18 cellular contexts compared by ENCODE assay signal in the genomic region with DNA sequence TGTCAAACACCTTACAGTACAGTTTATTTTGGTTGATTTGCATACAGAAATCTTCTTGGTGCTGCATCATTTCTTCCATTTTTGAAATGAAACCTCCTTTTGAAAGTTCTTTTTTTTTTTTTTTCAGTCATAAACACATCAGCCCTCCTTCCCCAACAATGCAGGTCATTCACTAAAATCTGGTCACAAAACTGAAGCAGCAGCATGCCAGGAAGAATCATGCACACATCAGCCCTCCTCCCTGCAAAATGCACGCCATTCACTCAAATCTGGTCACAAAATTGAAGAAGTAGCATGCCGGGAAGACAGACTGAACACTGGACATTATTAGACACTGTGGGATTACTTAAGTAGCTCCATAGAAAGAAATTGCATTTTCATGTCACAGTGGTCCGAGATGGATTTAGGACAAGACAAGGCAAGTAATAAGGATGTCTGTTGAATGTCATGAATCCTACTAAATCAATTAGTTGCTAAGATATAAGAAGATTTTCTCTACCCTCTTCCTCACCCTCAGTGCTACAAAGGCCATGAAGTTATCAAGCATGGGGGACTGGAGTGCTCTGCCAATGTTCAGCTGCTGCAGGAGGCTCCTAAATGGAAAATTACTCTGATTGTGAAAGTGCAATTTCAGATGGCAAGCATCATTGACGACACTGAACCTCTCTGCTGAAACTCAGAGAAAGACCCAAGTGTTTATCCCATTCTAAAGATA.
"Had no signal": no experiment of that assay in that cellular context is flagged by ENCODE, and none has a peak within 500 bp of the region (broad histone marks: within the 10 kb centered on the region; RNA-seq: fewer than 3 reads in every experiment).

No MANE protein-coding gene starts in this region.

- H3K4me3 Mint-ChIP-seq: activated T-cell treated with anti-CD3 and anti-CD28 coated beads, Interleukin-2, amount 50 U/mL, for 4 hours; nephron; T-cell had no signal

- H3K9me3 Mint-ChIP-seq: activated T-cell treated with anti-CD3 and anti-CD28 coated beads, Interleukin-2, amount 50 U/mL, for 4 hours; nephron had no signal

- H3K9me3 ChIP-seq: ovary, stomach, testis, upper lobe of left lung had no signal

- H3K4me1 ChIP-seq: stomach, testis, upper lobe of left lung had no signal

- DNase-seq: activated CD4-positive, alpha-beta T cell treated with anti-CD3 and anti-CD28 coated beads, Interleukin-2, amount 50 U/mL, for 48 hours; activated CD4-positive, CD25-positive, alpha-beta regulatory T cell treated with anti-CD3 and anti-CD28 coated beads, Interleukin-2, amount 50 U/mL, for 72 hours; activated effector memory CD4-positive, alpha-beta T cell treated with Interleukin-2 at 50 U/mL for 16 hours; activated naive CD4-positive, alpha-beta T cell treated with anti-CD3 and anti-CD28 coated beads, Interleukin-2, amount 50 U/mL, for 16 hours; activated T-cell treated with anti-CD3 and anti-CD28 coated beads, Interleukin-2, amount 50 U/mL, for 4 hours; kidney glomerular epithelial cell; ovary; stimulated activated CD4-positive, alpha-beta T cell treated with anti-CD3 and anti-CD28 coated beads, Interleukin-12 subunit alpha, Interleukin-12 subunit beta, amount 100 ng/mL, for 4 hours; stimulated activated CD4-positive, alpha-beta T cell treated with anti-CD3 and anti-CD28 coated beads, Interleukin-2, amount 100 ng/mL, for 24 hours; stomach; T-cell; T1000; testis; upper lobe of left lung had no signal

- H3K4me1 Mint-ChIP-seq: nephron, T-cell had no signal

- H3K4me3 ChIP-seq: cardiac muscle cell, ovary, stomach, testis, upper lobe of left lung had no signal

- FAIRE-seq: endometrium had no signal

- H3K36me3 ChIP-seq: cardiac muscle cell, ovary, stomach, upper lobe of left lung had no signal

- H3K27ac Mint-ChIP-seq: nephron, T-cell had no signal

- H3K36me3 Mint-ChIP-seq: T-cell had no signal

- ATAC-seq: activated T-cell treated with anti-CD3 and anti-CD28 coated beads, Interleukin-2, amount 50 U/mL, for 4 hours; esophagus mucosa; T-cell had no signal

- H3K27me3 Mint-ChIP-seq: T-cell had no signal

- H3K27me3 ChIP-seq: cardiac muscle cell, ovary, stomach, testis, upper lobe of left lung had no signal

- H3K27ac ChIP-seq: cardiac muscle cell, ovary, stomach, testis, upper lobe of left lung had no signal
